ENCODE assay signal across 8 cellular contexts in the genomic region with DNA sequence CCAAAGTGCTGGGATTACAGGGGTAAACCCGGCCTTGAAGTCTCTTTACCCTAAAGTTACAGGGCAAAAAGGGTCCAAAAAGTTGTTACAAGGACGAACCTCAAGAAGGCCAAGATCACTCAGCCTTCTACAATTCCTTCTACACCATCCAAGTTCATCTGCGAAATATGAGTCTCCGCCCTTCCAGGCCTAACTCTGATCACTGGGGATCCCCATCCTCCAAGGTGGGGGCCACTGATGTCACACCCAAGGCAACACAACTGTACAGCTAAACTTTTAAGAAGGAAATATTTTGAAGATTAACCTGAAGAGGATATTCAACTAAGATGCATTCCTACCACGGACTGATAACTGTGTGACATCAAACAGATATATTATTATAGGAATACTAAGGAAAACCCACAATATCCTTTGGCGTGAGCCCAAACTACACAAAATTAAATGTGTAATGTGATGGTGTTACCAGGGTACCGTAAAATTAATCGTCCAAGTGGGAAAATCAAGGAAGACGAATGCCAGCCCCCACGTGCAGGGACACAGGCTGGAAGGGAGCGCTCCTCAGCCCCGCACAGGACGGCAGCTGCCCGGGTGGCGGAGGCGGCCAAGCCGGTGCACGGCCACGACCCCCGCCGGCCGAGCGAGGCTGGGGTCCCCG. TPM values are rescaled to one million over a fixed set of nuclear protein-coding genes. Genes with fewer than 3 reads are reported as not detected.
A peak's percentile ranks its signal among the peaks of the same experiment; 100 is the strongest.
DNase-seq lines count a peak whose midpoint lies in the region; ATAC-seq and TF ChIP-seq lines count a peak whose summit lies in the region.

No MANE protein-coding gene starts in this region.

- H3K4me1 ChIP-seq in OCI-LY3 (ENCODE audit: low read length) (peaks cover 25% of the 10 kb centered on the region), ectodermal cell (ENCODE audit: control insufficient read depth, insufficient read depth, low read length) (no peaks in the 10 kb centered on the region)

- peak; percentile 19 for DNase-seq in activated naive CD4-positive, alpha-beta T cell treated with Interleukin-2 at 50 U/mL for 16 hours
- no peak for DNase-seq in activated naive CD4-positive, alpha-beta T cell (lab: John Stamatoyannopoulos, UW)
- no peak for DNase-seq in NCI-H446 (lab: John Stamatoyannopoulos, UW)
- DNase-seq in activated gamma-delta T cell treated with Interleukin-2 at 50 U/mL for 16 hours = no peak

- H3K27ac Mint-ChIP-seq in nephron = peak overlapping the region in 2 of 3 experiments; percentile 96 to 99

- H2AFZ ChIP-seq in OCI-LY3 (ENCODE audit: low read depth, low read length) = no peak overlapping the region

- peak overlapping the region; percentile 51 for H3K27ac ChIP-seq in OCI-LY3 (ENCODE audit: low read length)
- peak overlapping the region; percentile 2 for H3K27ac ChIP-seq in ectodermal cell (ENCODE audit: insufficient read depth, low read depth, low read length, poor library complexity, severe bottlenecking)

- H3K9ac ChIP-seq in OCI-LY3 (ENCODE audit: low read length) = peak overlapping the region; percentile 81

- H3K9me3 Mint-ChIP-seq in nephron = no peaks in the 10 kb centered on the region

- no peaks in the 10 kb centered on the region for H3K27me3 Mint-ChIP-seq in nephron (ENCODE audit: low read depth)

- H3K27me3 ChIP-seq in OCI-LY3 (ENCODE audit: low read depth, low read length) = no peaks in the 10 kb centered on the region
- no peaks in the 10 kb centered on the region for H3K27me3 ChIP-seq in ectodermal cell (ENCODE audit: control insufficient read depth, insufficient read depth, low read length, poor library complexity, severe bottlenecking)

- H4K20me1 ChIP-seq in OCI-LY3 (ENCODE audit: insufficient read depth, low read length) = peaks cover 24% of the 10 kb centered on the region

- WGBS in ectodermal cell, 2 experiments = 17 to 18% methylated on average over 21 to 22 of the region's 24 CpGs

- H3K36me3 ChIP-seq in OCI-LY3 (replicated peaks; ENCODE audit: low read depth, low read length) (peaks cover 51% of the 10 kb centered on the region), ectodermal cell (ENCODE audit: control insufficient read depth, insufficient read depth, low read length) (peaks cover 4% of the 10 kb centered on the region)

- TF ChIP-seq CTCF in OCI-LY3 (IDR thresholded peaks at IDR 0.05; ENCODE audit: low read depth, low read length) (no peak), nephron (IDR thresholded peaks at IDR 0.05; ENCODE audit: unreplicated experiment in 3 of 3) (no peak)

- ATAC-seq in HG02571 (IDR thresholded peaks at IDR 0.05; ENCODE audit: unreplicated experiment) = peak; percentile 11

- H3K79me2 ChIP-seq in OCI-LY3 (ENCODE audit: low read length) = peaks cover 77% of the 10 kb centered on the region

- H3K4me3 ChIP-seq in OCI-LY3 (ENCODE audit: low read length) (peak overlapping the region; percentile 92), ectodermal cell (ENCODE audit: insufficient read depth, low read depth, low read length) (peak overlapping the region; percentile 78)

- H3K4me2 ChIP-seq in OCI-LY3 (ENCODE audit: low read length) = peak overlapping the region; percentile 97

- H3K36me3 Mint-ChIP-seq in nephron (ENCODE audit: low read depth) = peaks cover 8% of the 10 kb centered on the region

- no peaks in the 10 kb centered on the region for H3K9me3 ChIP-seq in OCI-LY3 (ENCODE audit: insufficient read depth, low read length)
- H3K9me3 ChIP-seq in ectodermal cell (ENCODE audit: control insufficient read depth, low read length) = no peaks in the 10 kb centered on the region

- H3K4me1 Mint-ChIP-seq in nephron = peaks cover 10% of the 10 kb centered on the region

- H3K4me3 Mint-ChIP-seq in nephron = no peak overlapping the region

RNA-seq across cellular contexts. Expression of a gene that starts 1.0 kb away (rescaled TPM):
- polyA plus RNA-seq in ectodermal cell (2013, experiment 1 of 4) = 30.5 TPM
- 30.7 TPM for polyA plus RNA-seq in ectodermal cell (2013, experiment 2 of 4)
- polyA plus RNA-seq in ectodermal cell (2013, experiment 3 of 4) = 23.0 TPM
- polyA plus RNA-seq in ectodermal cell (2013, experiment 4 of 4) = 23.3 TPM
